9 cellular contexts compared by ENCODE assay signal in the genomic region with DNA sequence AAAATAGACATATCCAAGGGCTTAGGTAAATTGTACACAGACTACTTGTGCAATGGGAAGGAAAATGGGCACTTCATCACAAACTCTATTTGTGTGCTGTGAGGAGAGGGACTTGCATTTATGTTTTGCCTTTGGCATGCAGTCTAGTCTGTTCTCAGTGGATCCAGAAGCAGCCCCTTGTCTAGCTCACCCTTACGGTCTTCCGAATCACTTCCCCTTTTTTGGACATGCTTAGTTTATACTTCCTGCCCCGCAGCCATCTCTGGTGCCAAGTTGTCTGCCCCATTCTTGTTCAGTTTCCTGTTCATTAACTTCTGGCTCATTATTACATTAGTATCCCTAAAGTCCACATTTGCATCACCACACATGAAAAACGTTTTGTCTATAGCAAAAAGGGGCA.
DNase-seq lines count a peak whose midpoint lies in the region; ATAC-seq and TF ChIP-seq lines count a peak whose summit lies in the region.
"Had no signal": no experiment of that assay in that cellular context is flagged by ENCODE, and none has a peak within 500 bp of the region (broad histone marks: within the 10 kb centered on the region; RNA-seq: fewer than 3 reads in every experiment).

No MANE protein-coding gene starts in this region.

- BruUV-seq in OCI-LY7 (replicated peaks; lab: Mats Ljungman, UMichigan) = no TSS peak
- no TSS peak for BruUV-seq in PC-3 (replicated peaks; lab: Mats Ljungman, UMichigan)

- H3K4me1 Mint-ChIP-seq in CD14-positive monocyte = peaks cover 5% of the 10 kb centered on the region

- H3K9me3 ChIP-seq in OCI-LY7 (ENCODE audit: low read length) = no peaks in the 10 kb centered on the region
- no peaks in the 10 kb centered on the region for H3K9me3 ChIP-seq in PC-3 (ENCODE audit: low read length)

- DNase-seq in COR-L47 (lab: John Stamatoyannopoulos, UW) = peak; percentile 48
- DNase-seq in OCI-LY7 (ENCODE audit: low spot score) = peak; percentile 78
- no peak for DNase-seq in HuH-7.5 (ENCODE audit: low spot score)
- DNase-seq in CD14-positive monocyte (ENCODE audit: low spot score) = no peak
- no peak for DNase-seq in PC-3
- no peak for DNase-seq in HK-2 (ENCODE audit: unreplicated experiment)

- H3K27me3 Mint-ChIP-seq in CD14-positive monocyte (ENCODE audit: low read depth in 3 of 3) = peaks cover 0 to 3% (median 0%) of the 10 kb centered on the region in 3 donors

- H3K9me2 ChIP-seq in OCI-LY7 (ENCODE audit: insufficient read depth, low read length) (no peaks in the 10 kb centered on the region), PC-3 (replicated peaks; ENCODE audit: low read length) (no peaks in the 10 kb centered on the region)

- H3K36me3 Mint-ChIP-seq in CD14-positive monocyte = no peaks in the 10 kb centered on the region

- H3K36me3 ChIP-seq in OCI-LY7 (ENCODE audit: insufficient read depth, low read length) = no peaks in the 10 kb centered on the region
- H3K36me3 ChIP-seq in PC-3 (ENCODE audit: low read depth, low read length) = no peaks in the 10 kb centered on the region

- intact Hi-C loops in OCI-LY7 (cut with micrococcal nuclease; ENCODE audit: unreplicated experiment) (no loop called here), CD14-positive monocyte (cut with micrococcal nuclease) (no loop called here), PC-3 (cut with micrococcal nuclease) (no loop called here)

- peak overlapping the region; percentile 45; the same call in 1 of the 2 replicates for H3K4me2 ChIP-seq in OCI-LY7 (ENCODE audit: low read length)
- no peak overlapping the region for H3K4me2 ChIP-seq in PC-3 (ENCODE audit: low read length)

- H3K4me3 Mint-ChIP-seq in CD14-positive monocyte = no peak overlapping the region

- POLR2A ChIA-PET in OCI-LY7 (lab: Charles Lee) = interaction anchor here (0.6 to 1.0 kb wide), 2 partner anchors 97 to 604 kb away, joined by 3 to 4 read pairs; no protein-coding TSS in a partner anchor
- POLR2A ChIA-PET in PC-3 (lab: Charles Lee; ENCODE audit: unreplicated experiment) = no interaction called here

- CTCF ChIA-PET in OCI-LY7 (lab: Charles Lee; ENCODE audit: unreplicated experiment) (no interaction called here), PC-3 (lab: Charles Lee) (no interaction called here)

- H3K9ac ChIP-seq in PC-3 (ENCODE audit: low read length) = no peak overlapping the region

- ATAC-seq in GM19328 (IDR thresholded peaks at IDR 0.05; ENCODE audit: unreplicated experiment) (peak; percentile 91), HG03066 (IDR thresholded peaks at IDR 0.05; ENCODE audit: low read depth, unreplicated experiment) (peak; percentile 92), PC-3 (no peak)
- ATAC-seq: Panc1 had no signal

- peaks cover 0 to 2% (median 0%) of the 10 kb centered on the region in 7 donors for H3K9me3 Mint-ChIP-seq in CD14-positive monocyte

- H3K4me1 ChIP-seq in OCI-LY7 (ENCODE audit: insufficient read depth, low read length, poor library complexity, severe bottlenecking) = peaks cover 14% of the 10 kb centered on the region
- peaks cover 11% of the 10 kb centered on the region for H3K4me1 ChIP-seq in PC-3 (ENCODE audit: insufficient read depth, low read length)

- H3K79me2 ChIP-seq in OCI-LY7 (ENCODE audit: insufficient read depth, low read depth, low read length) (no peaks in the 10 kb centered on the region), PC-3 (ENCODE audit: low read length) (no peaks in the 10 kb centered on the region)

- no peak for TF ChIP-seq CTCF in OCI-LY7 (conservative IDR thresholded peaks at IDR 0.05; ENCODE audit: low read length)
- TF ChIP-seq CTCF in CD14-positive monocyte (IDR thresholded peaks at IDR 0.05) = no peak
- no peak for TF ChIP-seq CTCF in PC-3 (conservative IDR thresholded peaks at IDR 0.05; ENCODE audit: low read depth, low read length)

- no peaks in the 10 kb centered on the region for H3F3A ChIP-seq in PC-3 (ENCODE audit: low read length, unreplicated experiment)

- H3K27ac Mint-ChIP-seq in CD14-positive monocyte = no peak overlapping the region

- peaks cover 26% of the 10 kb centered on the region for H3K27me3 ChIP-seq in PC-3 (ENCODE audit: low read length)

- H2AFZ ChIP-seq in OCI-LY7 (ENCODE audit: low read length) (peak overlapping the region; percentile 90), PC-3 (ENCODE audit: low read length) (no peak overlapping the region)

- H3K4me3 ChIP-seq in OCI-LY7 (ENCODE audit: low read depth, low read length, poor library complexity, severe bottlenecking) (no peak overlapping the region), PC-3 (ENCODE audit: low read length) (no peak overlapping the region)

- H4K20me1 ChIP-seq in OCI-LY7 (ENCODE audit: insufficient read depth, low read length) (no peaks in the 10 kb centered on the region), PC-3 (ENCODE audit: low read length) (no peaks in the 10 kb centered on the region)

- no peak overlapping the region for H3K27ac ChIP-seq in OCI-LY7 (ENCODE audit: low read depth, low read length, poor library complexity, severe bottlenecking)
- no peak overlapping the region for H3K27ac ChIP-seq in PC-3 (ENCODE audit: low read length)

Comparison
In these comparisons a context has a peak if more than half of its experiments do, and no peak if none do; other contexts are left out.
1. DNase-seq: peak in COR-L47 (single experiment) and OCI-LY7 (single experiment); none in HuH-7.5 (single experiment), CD14-positive monocyte (single experiment), PC-3 (single experiment) and HK-2 (single experiment).